In genomic region chr4:94911141-94911540, GRCh38 we compare ENCODE assay signal across 11 cellular contexts.
"Had no signal": no experiment of that assay in that cellular context is flagged by ENCODE, and none has a peak within 500 bp of the region (broad histone marks: within the 10 kb centered on the region; RNA-seq: fewer than 3 reads in every experiment).

No MANE protein-coding gene starts in this region.

- DNase-seq: activated B cell treated with CpG ODN at 0.5 μM for 24 hours; activated CD4-positive, alpha-beta T cell treated with anti-CD3 and anti-CD28 coated beads for 48 hours; activated CD8-positive, alpha-beta memory T cell treated with anti-CD3 and anti-CD28 coated beads, Interleukin-2, amount 50 U/mL, for 48 hours; activated naive CD8-positive, alpha-beta T cell treated with anti-CD3 and anti-CD28 coated beads for 36 hours; amygdala; body of pancreas; caudate nucleus; pancreas; stimulated activated CD4-positive, alpha-beta T cell treated with anti-CD3 and anti-CD28 coated beads, Interleukin-1b, Interleukin-23, amount 100 ng/mL, for 48 hours; stimulated activated naive CD8-positive, alpha-beta T cell treated with anti-CD3 and anti-CD28 coated beads, Interleukin-15, amount 100 ng/mL, for 72 hours had no signal

- H3K4me3 Mint-ChIP-seq: activated B cell treated with CpG ODN at 0.5 μM for 24 hours; activated naive CD8-positive, alpha-beta T cell treated with anti-CD3 and anti-CD28 coated beads for 36 hours; stimulated activated naive CD8-positive, alpha-beta T cell treated with anti-CD3 and anti-CD28 coated beads, Interleukin-15, amount 100 ng/mL, for 72 hours had no signal

- ATAC-seq: body of pancreas; gastroesophageal sphincter; pancreas; stimulated activated naive CD8-positive, alpha-beta T cell treated with anti-CD3 and anti-CD28 coated beads, Interleukin-15, amount 100 ng/mL, for 72 hours had no signal

- H3K27ac Mint-ChIP-seq: activated B cell treated with CpG ODN at 0.5 μM for 24 hours; activated naive CD8-positive, alpha-beta T cell treated with anti-CD3 and anti-CD28 coated beads for 36 hours; stimulated activated naive CD8-positive, alpha-beta T cell treated with anti-CD3 and anti-CD28 coated beads, Interleukin-15, amount 100 ng/mL, for 72 hours had no signal

- H3K27me3 Mint-ChIP-seq: activated B cell treated with CpG ODN at 0.5 μM for 24 hours; activated naive CD8-positive, alpha-beta T cell treated with anti-CD3 and anti-CD28 coated beads for 36 hours; stimulated activated naive CD8-positive, alpha-beta T cell treated with anti-CD3 and anti-CD28 coated beads, Interleukin-15, amount 100 ng/mL, for 72 hours had no signal

- H3K4me1 Mint-ChIP-seq: activated B cell treated with CpG ODN at 0.5 μM for 24 hours; activated naive CD8-positive, alpha-beta T cell treated with anti-CD3 and anti-CD28 coated beads for 36 hours had no signal
